ENCODE assay signal across 23 cellular contexts in genomic region chr14:87901196-87901595, GRCh38.
DNase-seq lines count a peak whose midpoint lies in the region; ATAC-seq and TF ChIP-seq lines count a peak whose summit lies in the region.
"Had no signal": no experiment of that assay in that cellular context is flagged by ENCODE, and none has a peak within 500 bp of the region (broad histone marks: within the 10 kb centered on the region; RNA-seq: fewer than 3 reads in every experiment).

No MANE protein-coding gene starts in this region.

- no peaks in the 10 kb centered on the region for H3K9me3 ChIP-seq in CD4-positive, alpha-beta memory T cell (ENCODE audit: control insufficient read depth in 1 of 2, low read length in 2 of 2)
- H3K9me3 ChIP-seq: A549, BE2C had no signal

- H3K4me1 Mint-ChIP-seq in CD4-positive, alpha-beta memory T cell, result no peaks in the 10 kb centered on the region
- H3K4me1 Mint-ChIP-seq: CD14-positive monocyte, IgD-negative memory B cell had no signal

- no peaks in the 10 kb centered on the region for H3K9me3 Mint-ChIP-seq in CD4-positive, alpha-beta memory T cell
- H3K9me3 Mint-ChIP-seq: IgD-negative memory B cell had no signal

- CTCF ChIA-PET in CD4-positive, alpha-beta memory T cell (lab: Charles Lee; ENCODE audit: partially characterized antibody), result no interaction called here

- no peaks in the 10 kb centered on the region for H3K4me1 ChIP-seq in CD4-positive, alpha-beta memory T cell (ENCODE audit: insufficient read depth, low read length)
- H3K4me1 ChIP-seq: A549, BE2C had no signal

- H3K4me3 Mint-ChIP-seq in CD4-positive, alpha-beta memory T cell, result no peak overlapping the region
- H3K4me3 Mint-ChIP-seq: CD14-positive monocyte, IgD-negative memory B cell had no signal

- intact Hi-C loops in CD4-positive, alpha-beta memory T cell (cut with micrococcal nuclease), result no loop called here

- no peak overlapping the region for H3K27ac ChIP-seq in CD4-positive, alpha-beta memory T cell (ENCODE audit: low read depth, low read length)
- H3K27ac ChIP-seq: A549, HL-60, KMS-11 had no signal

- H3K27me3 ChIP-seq in CD4-positive, alpha-beta memory T cell (ENCODE audit: insufficient read depth, low read length), result peaks cover 5% of the 10 kb centered on the region
- H3K27me3 ChIP-seq: BE2C had no signal

- no peak for TF ChIP-seq CTCF in omental fat pad (IDR thresholded peaks at IDR 0.05)

- H3K27ac Mint-ChIP-seq in CD4-positive, alpha-beta memory T cell, result no peak overlapping the region
- H3K27ac Mint-ChIP-seq: CD14-positive monocyte, IgD-negative memory B cell had no signal

- DNase-seq in AG20443 (ENCODE audit: low spot score) (peak; percentile 47), astrocyte of the hippocampus (ENCODE audit: low read depth, low spot score) (peak; percentile 4), inferior parietal cortex (ENCODE audit: extremely low spot score) (peak; percentile 43), nucleus accumbens (lab: John Stamatoyannopoulos, UW) (no peak), iPS-NIHi7 (ENCODE audit: extremely low spot score) (no peak), omental fat pad (ENCODE audit: low spot score) (no peak)
- no peak for DNase-seq in CD4-positive, alpha-beta memory T cell
- DNase-seq: BE2C, Calu3, DMS79 treated with DMSO at 0.1 percent for 48 hours, GF-D8, H7, MM.1S, NCI-H2029 treated with DMSO at 0.1 percent for 48 hours, NCI-H2227 treated with DMSO at 0.1 percent for 48 hours, NCI-H526 treated with DMSO at 0.1 percent for 48 hours, RPMI8226, SHP77 had no signal

- no peak for ATAC-seq in omental fat pad (ENCODE audit: low FRiP score)
- ATAC-seq: A549 had no signal

- no peaks in the 10 kb centered on the region for H3K36me3 ChIP-seq in CD4-positive, alpha-beta memory T cell (ENCODE audit: insufficient read depth, low read length)
- H3K36me3 ChIP-seq: BE2C had no signal

- no peak overlapping the region for H3K4me3 ChIP-seq in CD4-positive, alpha-beta memory T cell (ENCODE audit: low read length in 2 of 2)
- H3K4me3 ChIP-seq: A549 had no signal

- POLR2A ChIA-PET in CD4-positive, alpha-beta memory T cell (lab: Charles Lee; ENCODE audit: partially characterized antibody), result no interaction called here

- peaks cover 9 to 13% of the 10 kb centered on the region in 2 donors for H3K27me3 Mint-ChIP-seq in CD4-positive, alpha-beta memory T cell

- H3K36me3 Mint-ChIP-seq in CD4-positive, alpha-beta memory T cell, result no peaks in the 10 kb centered on the region
- H3K36me3 Mint-ChIP-seq: CD14-positive monocyte, IgD-negative memory B cell had no signal

Comparison
In these comparisons a context has a peak if more than half of its experiments do, and no peak if none do; other contexts are left out.
1. DNase-seq: peak in AG20443 (single experiment), astrocyte of the hippocampus (single experiment) and inferior parietal cortex (single experiment); none in nucleus accumbens (0 of 56), iPS-NIHi7 (single experiment), omental fat pad (single experiment) and CD4-positive, alpha-beta memory T cell (0 of 5).